In the genomic region with DNA sequence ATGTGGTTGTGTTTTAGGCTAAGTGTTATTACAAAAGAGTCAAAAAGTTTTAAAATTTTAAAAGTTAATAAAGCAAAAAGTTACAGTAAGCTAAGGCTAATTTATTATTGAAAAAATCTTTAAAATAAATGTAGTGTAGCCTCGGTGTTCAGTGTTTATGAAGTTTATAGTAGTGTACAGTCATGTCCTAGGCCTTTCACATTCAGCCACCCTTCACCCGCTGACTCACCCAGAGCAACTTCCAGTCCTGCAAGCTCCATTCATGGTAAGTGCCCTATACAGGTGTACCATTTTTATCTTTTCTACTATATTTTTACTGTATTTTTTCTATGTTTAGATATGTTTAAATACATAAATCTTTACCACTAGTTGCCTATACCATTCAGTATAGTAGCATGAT, we compare ENCODE assay signal across 32 cellular contexts.
DNase-seq lines count a peak whose midpoint lies in the region; ATAC-seq, FAIRE-seq and TF ChIP-seq lines count a peak whose summit lies in the region.
"Had no signal": no experiment of that assay in that cellular context is flagged by ENCODE, and none has a peak within 500 bp of the region (broad histone marks: within the 10 kb centered on the region; RNA-seq: fewer than 3 reads in every experiment).

No MANE protein-coding gene starts in this region.

- peaks cover 2% of the 10 kb centered on the region for H3K4me1 Mint-ChIP-seq in endothelial cell (ENCODE audit: unreplicated experiment)

- H3K9ac ChIP-seq in mammary epithelial cell (ENCODE audit: insufficient read depth, low read length) = no peak overlapping the region
- H3K9ac ChIP-seq: BLaER1 had no signal

- H3K27me3 ChIP-seq in mammary epithelial cell (ENCODE audit: insufficient read depth, low read length) (no peaks in the 10 kb centered on the region), foreskin keratinocyte (no peaks in the 10 kb centered on the region)
- H3K27me3 ChIP-seq: BLaER1, neutrophil, testis, uterus had no signal

- H4K20me1 ChIP-seq in mammary epithelial cell (ENCODE audit: insufficient read depth, low read length) = no peaks in the 10 kb centered on the region

- FAIRE-seq in RCC 7860 (lab: Jason Lieb, UNC) = no peak
- FAIRE-seq: islet of Langerhans, TTC549 had no signal

- no peak overlapping the region for H3K27ac ChIP-seq in mammary epithelial cell (ENCODE audit: insufficient read depth, low read depth, low read length)
- no peak overlapping the region for H3K27ac ChIP-seq in foreskin keratinocyte
- H3K27ac ChIP-seq: BLaER1, neutrophil, psoas muscle, skin epidermis, testis, uterus had no signal

- peak; percentile 73 for ATAC-seq in foreskin keratinocyte
- ATAC-seq: effector memory CD8-positive, alpha-beta T cell; psoas muscle; stimulated activated naive B cell treated with anti-CD40 and anti-IgM and Interleukin-4, amounts not matched to agents 10 μg/mL and 1 μg/mL and 100 μg/mL, for 72 hours had no signal

- H3K4me2 ChIP-seq in mammary epithelial cell (ENCODE audit: insufficient read depth, low read depth, low read length) = no peak overlapping the region
- H3K4me2 ChIP-seq: BLaER1 had no signal

- in situ Hi-C loops in mammary epithelial cell (cut with MboI; ENCODE audit: low sequenced_read_pairs in 2 of 2) = no loop called here

- no peaks in the 10 kb centered on the region for H3K9me3 ChIP-seq in mammary epithelial cell (replicated peaks; ENCODE audit: insufficient read depth, low read length)
- H3K9me3 ChIP-seq: BLaER1, Caco-2, neutrophil, psoas muscle, testis, uterus had no signal

- H3K4me1 ChIP-seq in mammary epithelial cell (ENCODE audit: insufficient read depth, low read length) (peaks cover 3% of the 10 kb centered on the region), foreskin keratinocyte (no peaks in the 10 kb centered on the region)
- H3K4me1 ChIP-seq: Caco-2, testis, uterus had no signal

- DNase-seq in EH (ENCODE audit: low read depth) (peak; percentile 59), LoVo (ENCODE audit: low spot score) (peak; percentile 18), mammary epithelial cell (peak; percentile 54), foreskin keratinocyte (peak in 1 of 2 donors; percentile 60), occipital lobe (lab: John Stamatoyannopoulos, UW) (no peak), COLO829 (ENCODE audit: low spot score) (no peak), endothelial cell (ENCODE audit: low spot score) (no peak), RCC 7860 (ENCODE audit: low spot score) (no peak)
- DNase-seq: activated CD4-positive, alpha-beta T cell treated with anti-CD3 and anti-CD28 coated beads for 1 hour; activated naive CD4-positive, alpha-beta T cell treated with anti-CD3 and anti-CD28 coated beads, Interleukin-2, amount 50 U/mL, for 16 hours; anterior cingulate cortex; Caco-2; DND-41; effector memory CD8-positive, alpha-beta T cell; H7; hypothalamus; KBM-7; NCI-H1092; NCI-H1930; NCI-H345; NCI-H774; psoas muscle; Right ventricle myocardium superior; stimulated activated naive B cell treated with anti-CD40 and anti-IgM and Interleukin-4, amounts not matched to agents 10 μg/mL and 1 μg/mL and 100 μg/mL, for 72 hours; testis; uterus had no signal

- CTCF ChIA-PET in mammary epithelial cell (lab: Charles Lee; ENCODE audit: low non-redundant PET) = no interaction called here

- intact Hi-C loops in mammary epithelial cell (cut with micrococcal nuclease) = no loop called here

- 81% methylated on average over 2 of the region's 2 CpGs for WGBS in mammary epithelial cell (ENCODE audit: low coverage, missing lambda C conversion rate)

- TF ChIP-seq CTCF in mammary epithelial cell (conservative IDR thresholded peaks at IDR 0.05 in 1 of 2, IDR thresholded peaks at IDR 0.05 in 1 of 2; ENCODE audit: extremely low read depth in 1 of 2, insufficient read depth in 1 of 2, low read depth in 1 of 2, low read length in 2 of 2) = no peak
- no peak for TF ChIP-seq CTCF in foreskin keratinocyte (conservative IDR thresholded peaks at IDR 0.05)
- no peak for TF ChIP-seq CTCF in endothelial cell (IDR thresholded peaks at IDR 0.05; ENCODE audit: unreplicated experiment)

- H3K79me2 ChIP-seq in mammary epithelial cell (ENCODE audit: insufficient read depth, low read length) = peaks cover 10% of the 10 kb centered on the region

- H3K27ac Mint-ChIP-seq in endothelial cell (ENCODE audit: unreplicated experiment) = no peak overlapping the region
- H3K27ac Mint-ChIP-seq: effector memory CD8-positive, alpha-beta T cell; stimulated activated naive B cell treated with anti-CD40 and anti-IgM and Interleukin-4, amounts not matched to agents 10 μg/mL and 1 μg/mL and 100 μg/mL, for 72 hours had no signal

- no peaks in the 10 kb centered on the region for H3K9me3 Mint-ChIP-seq in endothelial cell (ENCODE audit: unreplicated experiment)
- H3K9me3 Mint-ChIP-seq: effector memory CD8-positive, alpha-beta T cell; stimulated activated naive B cell treated with anti-CD40 and anti-IgM and Interleukin-4, amounts not matched to agents 10 μg/mL and 1 μg/mL and 100 μg/mL, for 72 hours had no signal

- no peak overlapping the region for H2AFZ ChIP-seq in mammary epithelial cell (ENCODE audit: low read depth, low read length)

- BruUV-seq in mammary epithelial cell (replicated peaks; lab: Mats Ljungman, UMichigan) = no TSS peak

- no peaks in the 10 kb centered on the region for H3K27me3 Mint-ChIP-seq in endothelial cell (ENCODE audit: unreplicated experiment)
- H3K27me3 Mint-ChIP-seq: effector memory CD8-positive, alpha-beta T cell; stimulated activated naive B cell treated with anti-CD40 and anti-IgM and Interleukin-4, amounts not matched to agents 10 μg/mL and 1 μg/mL and 100 μg/mL, for 72 hours had no signal

- dilution Hi-C loops in mammary epithelial cell (cut with HindIII; ENCODE audit: low sequenced_read_pairs) = no loop called here

- H3K36me3 Mint-ChIP-seq in endothelial cell (ENCODE audit: low read depth, unreplicated experiment) = no peaks in the 10 kb centered on the region

- H3K36me3 ChIP-seq in mammary epithelial cell (ENCODE audit: insufficient read depth, low read length) = no peaks in the 10 kb centered on the region
- H3K36me3 ChIP-seq: neutrophil, uterus had no signal

- no peak overlapping the region for H3K4me3 ChIP-seq in mammary epithelial cell (replicated peaks in 1 of 3; ENCODE audit: insufficient read depth in 1 of 3, low read depth in 2 of 3, low read length in 3 of 3)
- H3K4me3 ChIP-seq: BLaER1, lung, psoas muscle, skin epidermis, testis, uterus had no signal

- no peak overlapping the region for H3K4me3 Mint-ChIP-seq in endothelial cell (ENCODE audit: unreplicated experiment)
- H3K4me3 Mint-ChIP-seq: effector memory CD8-positive, alpha-beta T cell; stimulated activated naive B cell treated with anti-CD40 and anti-IgM and Interleukin-4, amounts not matched to agents 10 μg/mL and 1 μg/mL and 100 μg/mL, for 72 hours had no signal

Comparison
In these comparisons a context has a peak if more than half of its experiments do, and no peak if none do; other contexts are left out.
1. DNase-seq: peak in EH (single experiment), LoVo (single experiment) and mammary epithelial cell (single experiment); none in occipital lobe (single experiment), COLO829 (single experiment), endothelial cell (single experiment) and RCC 7860 (single experiment).